Comparison of ENCODE assay signal across 1 cellular context in the genomic region with DNA sequence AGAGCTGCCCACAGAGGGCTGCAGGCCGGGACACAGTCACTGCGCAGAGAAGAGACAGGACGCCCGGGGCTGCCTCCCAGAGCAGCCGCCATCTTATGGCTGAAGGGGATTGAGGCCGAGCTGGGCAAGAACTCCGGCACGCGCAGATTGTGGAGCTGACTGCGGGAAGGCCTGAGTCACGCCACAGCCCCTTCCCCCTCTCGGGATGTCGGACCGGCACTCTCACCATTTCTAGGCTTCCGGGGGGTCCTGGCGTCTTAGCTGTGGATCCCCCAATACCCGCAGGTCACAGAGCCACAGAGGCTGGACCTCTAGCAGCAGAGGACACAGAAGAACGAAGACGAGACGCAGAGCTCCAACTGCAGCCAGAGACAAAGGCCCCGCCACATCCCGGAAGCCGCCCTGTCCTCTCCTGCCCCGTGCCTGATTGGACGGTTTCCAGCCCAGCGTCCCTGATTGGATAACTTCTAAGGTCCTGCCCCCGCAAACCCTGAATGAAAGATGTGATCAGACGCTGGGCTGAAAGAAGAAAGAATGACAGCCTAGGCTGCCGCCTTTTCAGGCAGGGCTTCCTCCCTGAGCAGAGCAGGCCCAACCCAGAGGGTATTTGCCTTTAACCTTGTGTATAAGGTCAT.
TF ChIP-seq lines count a peak whose summit lies in the region.

A gene (minus strand): TSS at position 373 of the 635 bp plus-strand sequence. CDS start 144 bp downstream, at position 229.

TF ChIP-seq in K562, 482 proteins besides CTCF, POLR2A, EP300 and RAD21 (continued from another document and continues in another):
- TF ChIP-seq SMAD2 (IDR thresholded peaks at IDR 0.05; ENCODE audit: low read depth, low read length) = no peak
- TF ChIP-seq, protein P1, sequence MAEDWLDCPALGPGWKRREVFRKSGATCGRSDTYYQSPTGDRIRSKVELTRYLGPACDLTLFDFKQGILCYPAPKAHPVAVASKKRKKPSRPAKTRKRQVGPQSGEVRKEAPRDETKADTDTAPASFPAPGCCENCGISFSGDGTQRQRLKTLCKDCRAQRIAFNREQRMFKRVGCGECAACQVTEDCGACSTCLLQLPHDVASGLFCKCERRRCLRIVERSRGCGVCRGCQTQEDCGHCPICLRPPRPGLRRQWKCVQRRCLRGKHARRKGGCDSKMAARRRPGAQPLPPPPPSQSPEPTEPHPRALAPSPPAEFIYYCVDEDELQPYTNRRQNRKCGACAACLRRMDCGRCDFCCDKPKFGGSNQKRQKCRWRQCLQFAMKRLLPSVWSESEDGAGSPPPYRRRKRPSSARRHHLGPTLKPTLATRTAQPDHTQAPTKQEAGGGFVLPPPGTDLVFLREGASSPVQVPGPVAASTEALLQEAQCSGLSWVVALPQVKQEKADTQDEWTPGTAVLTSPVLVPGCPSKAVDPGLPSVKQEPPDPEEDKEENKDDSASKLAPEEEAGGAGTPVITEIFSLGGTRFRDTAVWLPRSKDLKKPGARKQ (CRISPR knock-in tag; IDR thresholded peaks at IDR 0.05) = no peak
- peak; percentile 60 for TF ChIP-seq NFE2 (IDR thresholded peaks at IDR 0.05; ENCODE audit: low read depth)
- peak; percentile 65 for TF ChIP-seq MEIS2 (IDR thresholded peaks at IDR 0.05; ENCODE audit: partially characterized antibody)
- TF ChIP-seq NFIX (CRISPR knock-in tag; IDR thresholded peaks at IDR 0.05; ENCODE audit: low read depth) = no peak
- no peak for TF ChIP-seq TCF3 (CRISPR knock-in tag; IDR thresholded peaks at IDR 0.05)
- TF ChIP-seq, protein P2, sequence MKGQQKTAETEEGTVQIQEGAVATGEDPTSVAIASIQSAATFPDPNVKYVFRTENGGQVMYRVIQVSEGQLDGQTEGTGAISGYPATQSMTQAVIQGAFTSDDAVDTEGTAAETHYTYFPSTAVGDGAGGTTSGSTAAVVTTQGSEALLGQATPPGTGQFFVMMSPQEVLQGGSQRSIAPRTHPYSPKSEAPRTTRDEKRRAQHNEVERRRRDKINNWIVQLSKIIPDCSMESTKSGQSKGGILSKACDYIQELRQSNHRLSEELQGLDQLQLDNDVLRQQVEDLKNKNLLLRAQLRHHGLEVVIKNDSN (CRISPR knock-in tag; IDR thresholded peaks at IDR 0.05) = no peak
- TF ChIP-seq ZNF12 (CRISPR knock-in tag; IDR thresholded peaks at IDR 0.05) = no peak
- TF ChIP-seq POLR2G (IDR thresholded peaks at IDR 0.05; ENCODE audit: low read depth, low read length) = peak; percentile 81
- TF ChIP-seq RBM22 (IDR thresholded peaks at IDR 0.05; ENCODE audit: low read depth, low read length, poor library complexity, severe bottlenecking) = no peak
- TF ChIP-seq RBM25 (IDR thresholded peaks at IDR 0.05; ENCODE audit: low read depth, low read length, severe bottlenecking) = peak; percentile 62
- TF ChIP-seq, protein P3, sequence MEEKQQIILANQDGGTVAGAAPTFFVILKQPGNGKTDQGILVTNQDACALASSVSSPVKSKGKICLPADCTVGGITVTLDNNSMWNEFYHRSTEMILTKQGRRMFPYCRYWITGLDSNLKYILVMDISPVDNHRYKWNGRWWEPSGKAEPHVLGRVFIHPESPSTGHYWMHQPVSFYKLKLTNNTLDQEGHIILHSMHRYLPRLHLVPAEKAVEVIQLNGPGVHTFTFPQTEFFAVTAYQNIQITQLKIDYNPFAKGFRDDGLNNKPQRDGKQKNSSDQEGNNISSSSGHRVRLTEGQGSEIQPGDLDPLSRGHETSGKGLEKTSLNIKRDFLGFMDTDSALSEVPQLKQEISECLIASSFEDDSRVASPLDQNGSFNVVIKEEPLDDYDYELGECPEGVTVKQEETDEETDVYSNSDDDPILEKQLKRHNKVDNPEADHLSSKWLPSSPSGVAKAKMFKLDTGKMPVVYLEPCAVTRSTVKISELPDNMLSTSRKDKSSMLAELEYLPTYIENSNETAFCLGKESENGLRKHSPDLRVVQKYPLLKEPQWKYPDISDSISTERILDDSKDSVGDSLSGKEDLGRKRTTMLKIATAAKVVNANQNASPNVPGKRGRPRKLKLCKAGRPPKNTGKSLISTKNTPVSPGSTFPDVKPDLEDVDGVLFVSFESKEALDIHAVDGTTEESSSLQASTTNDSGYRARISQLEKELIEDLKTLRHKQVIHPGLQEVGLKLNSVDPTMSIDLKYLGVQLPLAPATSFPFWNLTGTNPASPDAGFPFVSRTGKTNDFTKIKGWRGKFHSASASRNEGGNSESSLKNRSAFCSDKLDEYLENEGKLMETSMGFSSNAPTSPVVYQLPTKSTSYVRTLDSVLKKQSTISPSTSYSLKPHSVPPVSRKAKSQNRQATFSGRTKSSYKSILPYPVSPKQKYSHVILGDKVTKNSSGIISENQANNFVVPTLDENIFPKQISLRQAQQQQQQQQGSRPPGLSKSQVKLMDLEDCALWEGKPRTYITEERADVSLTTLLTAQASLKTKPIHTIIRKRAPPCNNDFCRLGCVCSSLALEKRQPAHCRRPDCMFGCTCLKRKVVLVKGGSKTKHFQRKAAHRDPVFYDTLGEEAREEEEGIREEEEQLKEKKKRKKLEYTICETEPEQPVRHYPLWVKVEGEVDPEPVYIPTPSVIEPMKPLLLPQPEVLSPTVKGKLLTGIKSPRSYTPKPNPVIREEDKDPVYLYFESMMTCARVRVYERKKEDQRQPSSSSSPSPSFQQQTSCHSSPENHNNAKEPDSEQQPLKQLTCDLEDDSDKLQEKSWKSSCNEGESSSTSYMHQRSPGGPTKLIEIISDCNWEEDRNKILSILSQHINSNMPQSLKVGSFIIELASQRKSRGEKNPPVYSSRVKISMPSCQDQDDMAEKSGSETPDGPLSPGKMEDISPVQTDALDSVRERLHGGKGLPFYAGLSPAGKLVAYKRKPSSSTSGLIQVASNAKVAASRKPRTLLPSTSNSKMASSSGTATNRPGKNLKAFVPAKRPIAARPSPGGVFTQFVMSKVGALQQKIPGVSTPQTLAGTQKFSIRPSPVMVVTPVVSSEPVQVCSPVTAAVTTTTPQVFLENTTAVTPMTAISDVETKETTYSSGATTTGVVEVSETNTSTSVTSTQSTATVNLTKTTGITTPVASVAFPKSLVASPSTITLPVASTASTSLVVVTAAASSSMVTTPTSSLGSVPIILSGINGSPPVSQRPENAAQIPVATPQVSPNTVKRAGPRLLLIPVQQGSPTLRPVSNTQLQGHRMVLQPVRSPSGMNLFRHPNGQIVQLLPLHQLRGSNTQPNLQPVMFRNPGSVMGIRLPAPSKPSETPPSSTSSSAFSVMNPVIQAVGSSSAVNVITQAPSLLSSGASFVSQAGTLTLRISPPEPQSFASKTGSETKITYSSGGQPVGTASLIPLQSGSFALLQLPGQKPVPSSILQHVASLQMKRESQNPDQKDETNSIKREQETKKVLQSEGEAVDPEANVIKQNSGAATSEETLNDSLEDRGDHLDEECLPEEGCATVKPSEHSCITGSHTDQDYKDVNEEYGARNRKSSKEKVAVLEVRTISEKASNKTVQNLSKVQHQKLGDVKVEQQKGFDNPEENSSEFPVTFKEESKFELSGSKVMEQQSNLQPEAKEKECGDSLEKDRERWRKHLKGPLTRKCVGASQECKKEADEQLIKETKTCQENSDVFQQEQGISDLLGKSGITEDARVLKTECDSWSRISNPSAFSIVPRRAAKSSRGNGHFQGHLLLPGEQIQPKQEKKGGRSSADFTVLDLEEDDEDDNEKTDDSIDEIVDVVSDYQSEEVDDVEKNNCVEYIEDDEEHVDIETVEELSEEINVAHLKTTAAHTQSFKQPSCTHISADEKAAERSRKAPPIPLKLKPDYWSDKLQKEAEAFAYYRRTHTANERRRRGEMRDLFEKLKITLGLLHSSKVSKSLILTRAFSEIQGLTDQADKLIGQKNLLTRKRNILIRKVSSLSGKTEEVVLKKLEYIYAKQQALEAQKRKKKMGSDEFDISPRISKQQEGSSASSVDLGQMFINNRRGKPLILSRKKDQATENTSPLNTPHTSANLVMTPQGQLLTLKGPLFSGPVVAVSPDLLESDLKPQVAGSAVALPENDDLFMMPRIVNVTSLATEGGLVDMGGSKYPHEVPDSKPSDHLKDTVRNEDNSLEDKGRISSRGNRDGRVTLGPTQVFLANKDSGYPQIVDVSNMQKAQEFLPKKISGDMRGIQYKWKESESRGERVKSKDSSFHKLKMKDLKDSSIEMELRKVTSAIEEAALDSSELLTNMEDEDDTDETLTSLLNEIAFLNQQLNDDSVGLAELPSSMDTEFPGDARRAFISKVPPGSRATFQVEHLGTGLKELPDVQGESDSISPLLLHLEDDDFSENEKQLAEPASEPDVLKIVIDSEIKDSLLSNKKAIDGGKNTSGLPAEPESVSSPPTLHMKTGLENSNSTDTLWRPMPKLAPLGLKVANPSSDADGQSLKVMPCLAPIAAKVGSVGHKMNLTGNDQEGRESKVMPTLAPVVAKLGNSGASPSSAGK (IDR thresholded peaks at IDR 0.05) = peak; percentile 64
- TF ChIP-seq NEUROD1 (IDR thresholded peaks at IDR 0.05; ENCODE audit: borderline replicate concordance, low read depth, low read length, partially characterized antibody) = peak; percentile 44
- TF ChIP-seq, protein P4, sequence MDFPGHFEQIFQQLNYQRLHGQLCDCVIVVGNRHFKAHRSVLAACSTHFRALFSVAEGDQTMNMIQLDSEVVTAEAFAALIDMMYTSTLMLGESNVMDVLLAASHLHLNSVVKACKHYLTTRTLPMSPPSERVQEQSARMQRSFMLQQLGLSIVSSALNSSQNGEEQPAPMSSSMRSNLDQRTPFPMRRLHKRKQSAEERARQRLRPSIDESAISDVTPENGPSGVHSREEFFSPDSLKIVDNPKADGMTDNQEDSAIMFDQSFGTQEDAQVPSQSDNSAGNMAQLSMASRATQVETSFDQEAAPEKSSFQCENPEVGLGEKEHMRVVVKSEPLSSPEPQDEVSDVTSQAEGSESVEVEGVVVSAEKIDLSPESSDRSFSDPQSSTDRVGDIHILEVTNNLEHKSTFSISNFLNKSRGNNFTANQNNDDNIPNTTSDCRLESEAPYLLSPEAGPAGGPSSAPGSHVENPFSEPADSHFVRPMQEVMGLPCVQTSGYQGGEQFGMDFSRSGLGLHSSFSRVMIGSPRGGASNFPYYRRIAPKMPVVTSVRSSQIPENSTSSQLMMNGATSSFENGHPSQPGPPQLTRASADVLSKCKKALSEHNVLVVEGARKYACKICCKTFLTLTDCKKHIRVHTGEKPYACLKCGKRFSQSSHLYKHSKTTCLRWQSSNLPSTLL (IDR thresholded peaks at IDR 0.05) = no peak
- peak; percentile 36; the same call in 1 of the 2 replicates for TF ChIP-seq TEAD4 (IDR thresholded peaks at IDR 0.05; ENCODE audit: low read length)
- no peak for TF ChIP-seq TEAD4 (CRISPR knock-in tag; IDR thresholded peaks at IDR 0.05; ENCODE audit: borderline replicate concordance)
- TF ChIP-seq LARP7 (IDR thresholded peaks at IDR 0.05) = no peak
- TF ChIP-seq, protein P5, sequence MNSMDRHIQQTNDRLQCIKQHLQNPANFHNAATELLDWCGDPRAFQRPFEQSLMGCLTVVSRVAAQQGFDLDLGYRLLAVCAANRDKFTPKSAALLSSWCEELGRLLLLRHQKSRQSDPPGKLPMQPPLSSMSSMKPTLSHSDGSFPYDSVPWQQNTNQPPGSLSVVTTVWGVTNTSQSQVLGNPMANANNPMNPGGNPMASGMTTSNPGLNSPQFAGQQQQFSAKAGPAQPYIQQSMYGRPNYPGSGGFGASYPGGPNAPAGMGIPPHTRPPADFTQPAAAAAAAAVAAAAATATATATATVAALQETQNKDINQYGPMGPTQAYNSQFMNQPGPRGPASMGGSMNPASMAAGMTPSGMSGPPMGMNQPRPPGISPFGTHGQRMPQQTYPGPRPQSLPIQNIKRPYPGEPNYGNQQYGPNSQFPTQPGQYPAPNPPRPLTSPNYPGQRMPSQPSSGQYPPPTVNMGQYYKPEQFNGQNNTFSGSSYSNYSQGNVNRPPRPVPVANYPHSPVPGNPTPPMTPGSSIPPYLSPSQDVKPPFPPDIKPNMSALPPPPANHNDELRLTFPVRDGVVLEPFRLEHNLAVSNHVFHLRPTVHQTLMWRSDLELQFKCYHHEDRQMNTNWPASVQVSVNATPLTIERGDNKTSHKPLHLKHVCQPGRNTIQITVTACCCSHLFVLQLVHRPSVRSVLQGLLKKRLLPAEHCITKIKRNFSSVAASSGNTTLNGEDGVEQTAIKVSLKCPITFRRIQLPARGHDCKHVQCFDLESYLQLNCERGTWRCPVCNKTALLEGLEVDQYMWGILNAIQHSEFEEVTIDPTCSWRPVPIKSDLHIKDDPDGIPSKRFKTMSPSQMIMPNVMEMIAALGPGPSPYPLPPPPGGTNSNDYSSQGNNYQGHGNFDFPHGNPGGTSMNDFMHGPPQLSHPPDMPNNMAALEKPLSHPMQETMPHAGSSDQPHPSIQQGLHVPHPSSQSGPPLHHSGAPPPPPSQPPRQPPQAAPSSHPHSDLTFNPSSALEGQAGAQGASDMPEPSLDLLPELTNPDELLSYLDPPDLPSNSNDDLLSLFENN (IDR thresholded peaks at IDR 0.05; ENCODE audit: low read depth in 2 of 2, low read length in 2 of 2) = no peak
- TF ChIP-seq, protein P6, sequence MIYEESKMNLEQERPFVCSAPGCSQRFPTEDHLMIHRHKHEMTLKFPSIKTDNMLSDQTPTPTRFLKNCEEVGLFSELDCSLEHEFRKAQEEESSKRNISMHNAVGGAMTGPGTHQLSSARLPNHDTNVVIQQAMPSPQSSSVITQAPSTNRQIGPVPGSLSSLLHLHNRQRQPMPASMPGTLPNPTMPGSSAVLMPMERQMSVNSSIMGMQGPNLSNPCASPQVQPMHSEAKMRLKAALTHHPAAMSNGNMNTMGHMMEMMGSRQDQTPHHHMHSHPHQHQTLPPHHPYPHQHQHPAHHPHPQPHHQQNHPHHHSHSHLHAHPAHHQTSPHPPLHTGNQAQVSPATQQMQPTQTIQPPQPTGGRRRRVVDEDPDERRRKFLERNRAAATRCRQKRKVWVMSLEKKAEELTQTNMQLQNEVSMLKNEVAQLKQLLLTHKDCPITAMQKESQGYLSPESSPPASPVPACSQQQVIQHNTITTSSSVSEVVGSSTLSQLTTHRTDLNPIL (CRISPR knock-in tag; IDR thresholded peaks at IDR 0.05) = no peak
- TF ChIP-seq, protein P7, sequence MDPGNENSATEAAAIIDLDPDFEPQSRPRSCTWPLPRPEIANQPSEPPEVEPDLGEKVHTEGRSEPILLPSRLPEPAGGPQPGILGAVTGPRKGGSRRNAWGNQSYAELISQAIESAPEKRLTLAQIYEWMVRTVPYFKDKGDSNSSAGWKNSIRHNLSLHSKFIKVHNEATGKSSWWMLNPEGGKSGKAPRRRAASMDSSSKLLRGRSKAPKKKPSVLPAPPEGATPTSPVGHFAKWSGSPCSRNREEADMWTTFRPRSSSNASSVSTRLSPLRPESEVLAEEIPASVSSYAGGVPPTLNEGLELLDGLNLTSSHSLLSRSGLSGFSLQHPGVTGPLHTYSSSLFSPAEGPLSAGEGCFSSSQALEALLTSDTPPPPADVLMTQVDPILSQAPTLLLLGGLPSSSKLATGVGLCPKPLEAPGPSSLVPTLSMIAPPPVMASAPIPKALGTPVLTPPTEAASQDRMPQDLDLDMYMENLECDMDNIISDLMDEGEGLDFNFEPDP (CRISPR knock-in tag; IDR thresholded peaks at IDR 0.05) = no peak
- no peak for TF ChIP-seq CREBBP (IDR thresholded peaks at IDR 0.05; ENCODE audit: low read depth, low read length)
- TF ChIP-seq, protein P8, sequence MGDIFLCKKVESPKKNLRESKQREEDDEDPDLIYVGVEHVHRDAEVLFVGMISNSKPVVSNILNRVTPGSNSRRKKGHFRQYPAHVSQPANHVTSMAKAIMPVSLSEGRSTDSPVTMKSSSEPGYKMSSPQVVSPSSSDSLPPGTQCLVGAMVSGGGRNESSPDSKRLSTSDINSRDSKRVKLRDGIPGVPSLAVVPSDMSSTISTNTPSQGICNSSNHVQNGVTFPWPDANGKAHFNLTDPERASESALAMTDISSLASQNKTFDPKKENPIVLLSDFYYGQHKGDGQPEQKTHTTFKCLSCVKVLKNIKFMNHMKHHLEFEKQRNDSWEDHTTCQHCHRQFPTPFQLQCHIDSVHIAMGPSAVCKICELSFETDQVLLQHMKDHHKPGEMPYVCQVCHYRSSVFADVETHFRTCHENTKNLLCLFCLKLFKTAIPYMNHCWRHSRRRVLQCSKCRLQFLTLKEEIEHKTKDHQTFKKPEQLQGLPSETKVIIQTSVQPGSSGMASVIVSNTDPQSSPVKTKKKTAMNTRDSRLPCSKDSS (IDR thresholded peaks at IDR 0.05; ENCODE audit: low read depth, partially characterized antibody) = no peak
- no peak for TF ChIP-seq ZNF561 (CRISPR knock-in tag; conservative IDR thresholded peaks at IDR 0.05)
- TF ChIP-seq SRSF7 (optimal IDR thresholded peaks at IDR 0.05; ENCODE audit: low read depth, low read length) = no peak
- TF ChIP-seq ETV6 (IDR thresholded peaks at IDR 0.05; ENCODE audit: borderline replicate concordance in 1 of 2, low read depth in 2 of 2, low read length in 1 of 2) = no peak
- TF ChIP-seq ETV6 (CRISPR knock-in tag; IDR thresholded peaks at IDR 0.05; ENCODE audit: borderline replicate concordance) = no peak
